In genomic region chr13:107882708-107883560, GRCh38 we compare ENCODE assay signal across 30 cellular contexts.
"Had no signal": no experiment of that assay in that cellular context is flagged by ENCODE, and none has a peak within 500 bp of the region (broad histone marks: within the 10 kb centered on the region; RNA-seq: fewer than 3 reads in every experiment).

No MANE protein-coding gene starts in this region.

- H3K9me3 ChIP-seq: adrenal gland, ascending aorta, gastrocnemius medialis, right atrium auricular region, upper lobe of right lung had no signal

- DNase-seq: activated CD4-positive, alpha-beta T cell treated with anti-CD3 and anti-CD28 coated beads for 4 hours; activated CD4-positive, alpha-beta T cell treated with anti-CD3 and anti-CD28 coated beads, Interleukin-2, amount 50 U/mL, for 48 hours; activated CD4-positive, CD25-positive, alpha-beta regulatory T cell; activated CD8-positive, alpha-beta memory T cell treated with anti-CD3 and anti-CD28 coated beads, Interleukin-2, amount 50 U/mL, for 4 hours; activated effector memory CD4-positive, alpha-beta T cell treated with anti-CD3 and anti-CD28 coated beads, Interleukin-2, amount 50 U/mL, for 16 hours; activated naive CD4-positive, alpha-beta T cell treated with anti-CD3 and anti-CD28 coated beads for 36 hours; activated naive CD8-positive, alpha-beta T cell treated with anti-CD3 and anti-CD28 coated beads for 36 hours; activated T-cell treated with anti-CD3 and anti-CD28 coated beads, Interleukin-2, amount 50 U/mL, for 1 hour; adrenal gland; caudate nucleus; cortex of kidney; effector memory CD8-positive, alpha-beta T cell; erythroblast; gastrocnemius medialis; glutamatergic neuron; left lung; mesendoderm; natural killer cell; occipital lobe; stimulated activated CD4-positive, alpha-beta T cell treated with anti-CD3 and anti-CD28 coated beads, Interleukin-15, amount 100 ng/mL, for 24 hours; stimulated activated CD4-positive, alpha-beta T cell treated with anti-CD3 and anti-CD28 coated beads, Interleukin-2, amount 100 ng/mL, for 24 hours; stimulated activated naive B cell treated with anti-CD40 and anti-IgM and Interleukin-4, amounts not matched to agents 10 μg/mL and 1 μg/mL and 100 μg/mL, for 72 hours; tibial artery; upper lobe of right lung had no signal

- H3K9me3 Mint-ChIP-seq: activated T-helper 1 cell treated with anti-CD3 and anti-CD28 coated beads, Interleukin-12 subunit alpha, Interleukin-12 subunit beta, Interleukin-2, Interleukin-4 antibody, amounts not matched to agents 30 ng/mL and 10 ng/mL and 1 ng/mL, durations not matched to agents 14 hours and 24 hours and 36 hours had no signal

- H3K27ac Mint-ChIP-seq: activated naive CD4-positive, alpha-beta T cell treated with anti-CD3 and anti-CD28 coated beads for 36 hours; activated naive CD8-positive, alpha-beta T cell treated with anti-CD3 and anti-CD28 coated beads for 36 hours; activated T-helper 1 cell treated with anti-CD3 and anti-CD28 coated beads, Interleukin-12 subunit alpha, Interleukin-12 subunit beta, Interleukin-2, Interleukin-4 antibody, amounts not matched to agents 30 ng/mL and 10 ng/mL and 1 ng/mL, durations not matched to agents 14 hours and 24 hours and 36 hours; effector memory CD8-positive, alpha-beta T cell; natural killer cell; neural progenitor cell; stimulated activated naive B cell treated with anti-CD40 and anti-IgM and Interleukin-4, amounts not matched to agents 10 μg/mL and 1 μg/mL and 100 μg/mL, for 72 hours had no signal

- H3K36me3 Mint-ChIP-seq: activated naive CD8-positive, alpha-beta T cell treated with anti-CD3 and anti-CD28 coated beads for 36 hours; natural killer cell; neural progenitor cell; stimulated activated naive B cell treated with anti-CD40 and anti-IgM and Interleukin-4, amounts not matched to agents 10 μg/mL and 1 μg/mL and 100 μg/mL, for 72 hours had no signal

- H3K36me3 ChIP-seq: adrenal gland, ascending aorta, gastrocnemius medialis, left lung, neural progenitor cell, right atrium auricular region, suprapubic skin, tibial artery, upper lobe of right lung had no signal

- H2AFZ ChIP-seq: neural progenitor cell had no signal

- H3K27ac ChIP-seq: adrenal gland, ascending aorta, gastrocnemius medialis, left lung, neural progenitor cell, right atrium auricular region, suprapubic skin, tibial artery, upper lobe of right lung had no signal

- H3K4me1 ChIP-seq: adrenal gland, ascending aorta, gastrocnemius medialis, left lung, neural progenitor cell, right atrium auricular region, suprapubic skin, tibial artery, upper lobe of right lung had no signal

- H3K4me1 Mint-ChIP-seq: activated naive CD8-positive, alpha-beta T cell treated with anti-CD3 and anti-CD28 coated beads for 36 hours; natural killer cell; neural progenitor cell; stimulated activated naive B cell treated with anti-CD40 and anti-IgM and Interleukin-4, amounts not matched to agents 10 μg/mL and 1 μg/mL and 100 μg/mL, for 72 hours had no signal

- H3K4me2 ChIP-seq: neural progenitor cell had no signal

- H3K27me3 Mint-ChIP-seq: activated naive CD8-positive, alpha-beta T cell treated with anti-CD3 and anti-CD28 coated beads for 36 hours; effector memory CD8-positive, alpha-beta T cell; stimulated activated naive B cell treated with anti-CD40 and anti-IgM and Interleukin-4, amounts not matched to agents 10 μg/mL and 1 μg/mL and 100 μg/mL, for 72 hours had no signal

- ATAC-seq: effector memory CD8-positive, alpha-beta T cell; gastrocnemius medialis; left lung; natural killer cell; stimulated activated naive B cell treated with anti-CD40 and anti-IgM and Interleukin-4, amounts not matched to agents 10 μg/mL and 1 μg/mL and 100 μg/mL, for 72 hours; upper lobe of right lung had no signal

- H3K27me3 ChIP-seq: adrenal gland, ascending aorta, gastrocnemius medialis, left lung, neural progenitor cell, right atrium auricular region, suprapubic skin, tibial artery, upper lobe of right lung had no signal

- H3K9ac ChIP-seq: neural progenitor cell had no signal

- H3K4me3 Mint-ChIP-seq: activated naive CD4-positive, alpha-beta T cell treated with anti-CD3 and anti-CD28 coated beads for 36 hours; activated naive CD8-positive, alpha-beta T cell treated with anti-CD3 and anti-CD28 coated beads for 36 hours; activated T-helper 1 cell treated with anti-CD3 and anti-CD28 coated beads, Interleukin-12 subunit alpha, Interleukin-12 subunit beta, Interleukin-2, Interleukin-4 antibody, amounts not matched to agents 30 ng/mL and 10 ng/mL and 1 ng/mL, durations not matched to agents 14 hours and 24 hours and 36 hours; effector memory CD8-positive, alpha-beta T cell; natural killer cell; neural progenitor cell; stimulated activated naive B cell treated with anti-CD40 and anti-IgM and Interleukin-4, amounts not matched to agents 10 μg/mL and 1 μg/mL and 100 μg/mL, for 72 hours had no signal

- H3K4me3 ChIP-seq: adrenal gland, ascending aorta, gastrocnemius medialis, left lung, lung, neural progenitor cell, right atrium auricular region, suprapubic skin, tibial artery, upper lobe of right lung had no signal
